ENCODE assay signal across 22 cellular contexts in genomic region chrX:1231850-1232505, GRCh38. TPM values are rescaled to one million over a fixed set of nuclear protein-coding genes. Genes with fewer than 3 reads are reported as not detected.
DNase-seq lines count a peak whose midpoint lies in the region; ATAC-seq, FAIRE-seq and TF ChIP-seq lines count a peak whose summit lies in the region.
"Had no signal": no experiment of that assay in that cellular context is flagged by ENCODE, and none has a peak within 500 bp of the region (broad histone marks: within the 10 kb centered on the region; RNA-seq: fewer than 3 reads in every experiment).

No MANE protein-coding gene starts in this region.

- CTCF ChIA-PET in T-cell (lab: Charles Lee), result no interaction called here
- CTCF ChIA-PET in H1 (lab: Charles Lee; ENCODE audit: partially characterized antibody), result no interaction called here

- no peaks in the 10 kb centered on the region for H3K4me1 ChIP-seq in H1 (replicated peaks in 1 of 4; ENCODE audit: control insufficient read depth in 3 of 4, insufficient read depth in 4 of 4, low read length in 3 of 4)
- H3K4me1 ChIP-seq: right atrium auricular region, suprapubic skin had no signal

- H3K27me3 ChIP-seq in H1 (replicated peaks in 1 of 4; ENCODE audit: control insufficient read depth in 3 of 4, extremely low read depth in 1 of 4, insufficient read depth in 3 of 4, low read length in 3 of 4), result no peaks in the 10 kb centered on the region; a peak in 1 of 7 replicates
- H3K27me3 ChIP-seq: BLaER1, brain microvascular endothelial cell, right atrium auricular region, suprapubic skin had no signal

- H4K20me1 ChIP-seq in H1 (replicated peaks in 1 of 2; ENCODE audit: control insufficient read depth in 1 of 2, insufficient read depth in 2 of 2, low read length in 2 of 2), result peaks cover 0 to 2% of the 10 kb centered on the region in 2 experiments
- H4K20me1 ChIP-seq: BLaER1 had no signal

- H2BK12ac ChIP-seq in H1 (ENCODE audit: low read depth, low read length), result no peak overlapping the region

- H2AFZ ChIP-seq in H1 (ENCODE audit: low read length), result peak overlapping the region; percentile 59; the same call in 1 of the 2 replicates

- no peak overlapping the region for H3K23ac ChIP-seq in H1 (ENCODE audit: insufficient read length)

- DNase-seq in activated CD4-positive, alpha-beta T cell treated with anti-CD3 and anti-CD28 coated beads, Interleukin-2, amount 50 U/mL, for 1 hour, result peak; percentile 26
- no peak for DNase-seq in activated CD4-positive, alpha-beta T cell treated with anti-CD3 and anti-CD28 coated beads for 4 hours
- DNase-seq in D341Med (ENCODE audit: low spot score) (peak; percentile 3), T-cell (peak in 6 of 34 experiments; percentile 7 to 37 (median 34)), H1 (ENCODE audit: low read depth in 1 of 2, low spot score in 2 of 2) (no peak), T-helper 9 cell (no peak)
- DNase-seq: activated CD4-positive, CD25-positive, alpha-beta regulatory T cell; brain microvascular endothelial cell; cortex of kidney; DMS 273 treated with DMSO at 0.1 percent for 48 hours; NCI-H1092; NCI-H2029; NCI-H226; stimulated activated CD4-positive, alpha-beta T cell treated with anti-CD3 and anti-CD28 coated beads, Interleukin-12 subunit alpha, Interleukin-12 subunit beta, amount 100 ng/mL, for 4 hours had no signal

- H3K27ac ChIP-seq in H1 (ENCODE audit: low read depth, low read length), result no peak overlapping the region
- H3K27ac ChIP-seq: BLaER1, brain microvascular endothelial cell, right atrium auricular region, suprapubic skin had no signal

- no peak overlapping the region for H2AK5ac ChIP-seq in H1 (ENCODE audit: low read depth, low read length)

- H2BK120ac ChIP-seq in H1 (replicated peaks; ENCODE audit: low read depth, low read length), result no peak overlapping the region

- no peak overlapping the region for H3K4me2 ChIP-seq in H1 (ENCODE audit: insufficient read depth in 1 of 2, low read depth in 2 of 2, low read length in 2 of 2)
- H3K4me2 ChIP-seq: BLaER1 had no signal

- POLR2A ChIA-PET in T-cell (lab: Charles Lee), result no interaction called here
- POLR2A ChIA-PET in H1 (lab: Charles Lee; ENCODE audit: partially characterized antibody), result no interaction called here

- H3K56ac ChIP-seq in H1 (replicated peaks; ENCODE audit: insufficient read length, low read depth, low read length), result no peak overlapping the region

- no peak overlapping the region for H4K91ac ChIP-seq in H1 (replicated peaks; ENCODE audit: insufficient read length, low read length)

- peaks cover 15 to 24% (median 16%) of the 10 kb centered on the region in 3 donors for H3K4me1 Mint-ChIP-seq in T-cell
- H3K4me1 Mint-ChIP-seq: IgD-negative memory B cell had no signal

- 82% methylated on average over 17 of the region's 17 CpGs; no CpG with 5 or more reads in 1 of the 2 experiments for WGBS in H1 (ENCODE audit: extremely low coverage in 1 of 2, insufficient coverage in 1 of 2, insufficient read length in 1 of 2, insufficient replicate concordance in 2 of 2, low coverage in 1 of 2, low lambda C conversion rate in 2 of 2, missing lambda C conversion rate in 1 of 2), 2 experiments

- no peak overlapping the region for H4K8ac ChIP-seq in H1 (ENCODE audit: extremely low read depth, insufficient read depth, low read length)

- H3K18ac ChIP-seq in H1 (ENCODE audit: extremely low read depth, low read length), result no peak overlapping the region

- TF ChIP-seq EP300 in H1 (IDR thresholded peaks at IDR 0.05; ENCODE audit: borderline replicate concordance in 1 of 2, low read depth in 2 of 2, low read length in 2 of 2), result no peak

- no peaks in the 10 kb centered on the region for H3K36me3 ChIP-seq in H1 (ENCODE audit: control insufficient read depth in 2 of 4, insufficient read depth in 4 of 4, low read length in 3 of 4)
- H3K36me3 ChIP-seq: BLaER1, brain microvascular endothelial cell, right atrium auricular region, suprapubic skin had no signal

- no peak for FAIRE-seq in H1 (lab: Jason Lieb, UNC)
- FAIRE-seq: endometrium had no signal

- H3K4ac ChIP-seq in H1 (replicated peaks; ENCODE audit: insufficient read length, low read depth, low read length), result no peak overlapping the region

- H4K5ac ChIP-seq in H1 (ENCODE audit: insufficient read length, low read depth, low read length), result no peak overlapping the region

- no peak overlapping the region for H3K9ac ChIP-seq in H1 (replicated peaks in 1 of 4; ENCODE audit: extremely low read depth in 1 of 4, low read depth in 3 of 4, low read length in 3 of 4)
- H3K9ac ChIP-seq: BLaER1 had no signal

- H3K14ac ChIP-seq in H1 (ENCODE audit: insufficient read length), result no peak overlapping the region

- H3K23me2 ChIP-seq in H1 (ENCODE audit: low read depth, low read length), result peaks cover 8% of the 10 kb centered on the region; the same call in 1 of the 2 replicates

- H3K79me2 ChIP-seq in H1 (ENCODE audit: control insufficient read depth in 1 of 2, insufficient read depth in 2 of 2, low read length in 2 of 2), result no peaks in the 10 kb centered on the region

- no peaks in the 10 kb centered on the region for H3K27me3 Mint-ChIP-seq in T-cell
- H3K27me3 Mint-ChIP-seq: IgD-negative memory B cell had no signal

- ATAC-seq in T-cell (replicated peaks in 1 of 4) (peak; percentile 86 to 97 (median 93)), GM19351 (IDR thresholded peaks at IDR 0.05; ENCODE audit: unreplicated experiment) (no peak), HG03025 (IDR thresholded peaks at IDR 0.05; ENCODE audit: low FRiP score, unreplicated experiment) (no peak)

- TF ChIP-seq CTCF in H1 (IDR thresholded peaks at IDR 0.05; ENCODE audit: control extremely low read depth in 1 of 3, insufficient read depth in 1 of 3, low read depth in 1 of 3, low read length in 3 of 3), result no peak

- peak overlapping the region in 2 of 3 donors; percentile 40 to 65 for H3K4me3 Mint-ChIP-seq in T-cell
- H3K4me3 Mint-ChIP-seq: IgD-negative memory B cell had no signal

- no peak overlapping the region for H2BK15ac ChIP-seq in H1 (ENCODE audit: low read length)

- H2BK20ac ChIP-seq in H1 (ENCODE audit: low read length), result no peak overlapping the region; the same call in 1 of the 2 replicates

- peak overlapping the region; percentile 22 to 69 for H3K27ac Mint-ChIP-seq in T-cell
- H3K27ac Mint-ChIP-seq: IgD-negative memory B cell had no signal

- H3K36me3 Mint-ChIP-seq in T-cell, result no peaks in the 10 kb centered on the region

- no peak for TF ChIP-seq RAD21 in H1 (IDR thresholded peaks at IDR 0.05 in 1 of 2, conservative IDR thresholded peaks at IDR 0.05 in 1 of 2; ENCODE audit: low read depth in 2 of 2, low read length in 2 of 2)

- no peaks in the 10 kb centered on the region for H3K79me1 ChIP-seq in H1 (ENCODE audit: low read depth, low read length)

- peaks cover 0 to 15% of the 10 kb centered on the region in 2 experiments; a peak in 1 of 4 replicates for H3K9me3 ChIP-seq in H1 (ENCODE audit: insufficient read depth in 2 of 2, low read depth in 1 of 2, low read length in 1 of 2)
- H3K9me3 ChIP-seq: right atrium auricular region, suprapubic skin had no signal

- no peak overlapping the region for H3K4me3 ChIP-seq in H1 (ENCODE audit: extremely low read depth in 1 of 4, insufficient read depth in 2 of 4, low read depth in 3 of 4, low read length in 4 of 4)
- H3K4me3 ChIP-seq: BLaER1, right atrium auricular region, suprapubic skin had no signal

- peaks cover 0 to 5% (median 4%) of the 10 kb centered on the region in 3 donors for H3K9me3 Mint-ChIP-seq in T-cell

- no peak overlapping the region for H2BK5ac ChIP-seq in H1 (ENCODE audit: low read depth, low read length)

- TF ChIP-seq POLR2A in H1 (IDR thresholded peaks at IDR 0.05; ENCODE audit: control extremely low read depth in 1 of 2, low read depth in 2 of 2, low read length in 2 of 2), result no peak

TF ChIP-seq in H1, 55 proteins besides CTCF, POLR2A, EP300 and RAD21 (continues in another document):
- TF ChIP-seq KDM4A (IDR thresholded peaks at IDR 0.05; ENCODE audit: low read depth, low read length, severe bottlenecking) (no peak), TBP (IDR thresholded peaks at IDR 0.05; ENCODE audit: low read depth, low read length) (no peak), ATF2 (IDR thresholded peaks at IDR 0.05; ENCODE audit: low read length) (no peak), SP1 (IDR thresholded peaks at IDR 0.05; ENCODE audit: low read depth, low read length) (no peak), TAF7 (optimal IDR thresholded peaks at IDR 0.05; ENCODE audit: borderline replicate concordance, low read depth, low read length) (no peak), RXRA (IDR thresholded peaks at IDR 0.05; ENCODE audit: insufficient read depth, low read depth, low read length) (no peak)

RNA-seq across cellular contexts. Expression of gene CRLF2, which starts 19.5 kb away (rescaled TPM):
- 1 to 10 TPM in 2 of 5 donors, under 1 TPM in 3; 0.48 to 1.9 (median 0.82) TPM for total RNA-seq in T-cell
- not detected in 2 replicates for total RNA-seq in H1 (2021; fragmentation: NEBNext Ultra II Directional; extraction: Animal tissue kit (Norgen Biotek cat#: 25700))
- 0.06 and 0.08 TPM in 2 replicates for polyA plus RNA-seq in H1 (2011; rRNA removed)
- polyA plus RNA-seq in H1 (2011; cell fraction: cytosol; rRNA removed), result 0.04 TPM
- 0.10 TPM for polyA plus RNA-seq in H1 (2011; cell fraction: nucleus; rRNA removed)
- polyA plus RNA-seq in H1 (2012, experiment 1 of 2), result not detected in 4 replicates
- polyA plus RNA-seq in H1 (2012, experiment 2 of 2), result not detected
- polyA plus RNA-seq in H1 (2013, experiment 1 of 2), result 0.04 TPM
- polyA plus RNA-seq in H1 (2013, experiment 2 of 2), result not detected
- 0.10 TPM in 1 of 2 replicates, not detected in the other for polyA minus RNA-seq in H1 (2011; rRNA and poly(A)+ RNA removed)
- not detected for polyA minus RNA-seq in H1 (2011; cell fraction: cytosol; rRNA and poly(A)+ RNA removed)
- polyA minus RNA-seq in H1 (2011; cell fraction: nucleus; rRNA and poly(A)+ RNA removed), result not detected
- total RNA-seq: myocyte, right atrium auricular region had no signal
- polyA plus RNA-seq: IgD-negative memory B cell had no signal

RNA-seq across cellular contexts. Expression of gene CSF2RA, which starts 36.6 kb away (rescaled TPM):
- under 1 TPM in 4 of 5 donors, not detected in 1; 0.26 to 0.78 (median 0.47) TPM for total RNA-seq in T-cell
- total RNA-seq in H1 (2021; fragmentation: NEBNext Ultra II Directional; extraction: Animal tissue kit (Norgen Biotek cat#: 25700)), result 3.4 and 5.6 TPM in 2 replicates
- polyA plus RNA-seq in H1 (2011; rRNA removed), result 1.9 and 2.1 TPM in 2 replicates
- polyA plus RNA-seq in H1 (2011; cell fraction: cytosol; rRNA removed), result 2.9 TPM
- polyA plus RNA-seq in H1 (2011; cell fraction: nucleus; rRNA removed), result 4.0 TPM
- polyA plus RNA-seq in H1 (2012, experiment 1 of 2), result 3.4 to 6.5 TPM (median 4.4 TPM) in 4 replicates
- 2.1 TPM for polyA plus RNA-seq in H1 (2012, experiment 2 of 2)
- 2.4 TPM for polyA plus RNA-seq in H1 (2013, experiment 1 of 2)
- 2.2 TPM for polyA plus RNA-seq in H1 (2013, experiment 2 of 2)
- 5.2 and 6.7 TPM in 2 replicates for polyA minus RNA-seq in H1 (2011; rRNA and poly(A)+ RNA removed)
- 4.8 TPM for polyA minus RNA-seq in H1 (2011; cell fraction: cytosol; rRNA and poly(A)+ RNA removed)
- polyA minus RNA-seq in H1 (2011; cell fraction: nucleus; rRNA and poly(A)+ RNA removed), result 5.5 TPM
- total RNA-seq: myocyte had no signal

Comparison
In these comparisons a context has a peak if more than half of its experiments do, and no peak if none do; other contexts are left out.
1. DNase-seq: peak in activated CD4-positive, alpha-beta T cell treated with anti-CD3 and anti-CD28 coated beads, Interleukin-2, amount 50 U/mL, for 1 hour (single experiment) and D341Med (single experiment); none in activated CD4-positive, alpha-beta T cell treated with anti-CD3 and anti-CD28 coated beads for 4 hours (0 of 2), H1 (0 of 2) and T-helper 9 cell (single experiment).
2. ATAC-seq: peak in T-cell (4 of 4); none in GM19351 (single experiment) and HG03025 (single experiment).